10 cellular contexts compared by ENCODE assay signal in genomic region chr11:45252134-45252856, GRCh38. TPM values are rescaled to one million over a fixed set of nuclear protein-coding genes. Genes with fewer than 3 reads are reported as not detected.
DNase-seq lines count a peak whose midpoint lies in the region; ATAC-seq, FAIRE-seq and TF ChIP-seq lines count a peak whose summit lies in the region.
"Had no signal": no experiment of that assay in that cellular context is flagged by ENCODE, and none has a peak within 500 bp of the region (broad histone marks: within the 10 kb centered on the region; RNA-seq: fewer than 3 reads in every experiment).

No MANE protein-coding gene starts in this region.

- H3K4me3 Mint-ChIP-seq in osteocyte (ENCODE audit: unreplicated experiment) = no peak overlapping the region
- H3K4me3 Mint-ChIP-seq: naive thymus-derived CD8-positive, alpha-beta T cell; T-helper 1 cell treated with Interleukin-12 subunit alpha and Interleukin-12 subunit beta and Interleukin-4 antibody, amounts not matched to agents 30 μg/mL and 1 μg/mL, for 36 hours had no signal

- DNase-seq in ELR (ENCODE audit: low read depth) (peak; percentile 37), erythroblast (lab: John Stamatoyannopoulos, UW) (peak; percentile 38 to 60), osteocyte (ENCODE audit: extremely low spot score, unreplicated experiment) (no peak), frontal cortex (ENCODE audit: low spot score in 2 of 2) (no peak)

- peak; percentile 69 for TF ChIP-seq CTCF in osteocyte (IDR thresholded peaks at IDR 0.05)

- H3K27ac Mint-ChIP-seq in osteocyte (ENCODE audit: unreplicated experiment) = no peak overlapping the region
- H3K27ac Mint-ChIP-seq: naive thymus-derived CD8-positive, alpha-beta T cell; T-helper 1 cell treated with Interleukin-12 subunit alpha and Interleukin-12 subunit beta and Interleukin-4 antibody, amounts not matched to agents 30 μg/mL and 1 μg/mL, for 36 hours had no signal

- no peak for TF ChIP-seq POLR2A in erythroblast (IDR thresholded peaks at IDR 0.05; ENCODE audit: low read length)

- peaks cover 6% of the 10 kb centered on the region for H3K4me1 Mint-ChIP-seq in osteocyte (ENCODE audit: unreplicated experiment)
- H3K4me1 Mint-ChIP-seq: naive thymus-derived CD8-positive, alpha-beta T cell had no signal

- H3K27me3 Mint-ChIP-seq in osteocyte (ENCODE audit: unreplicated experiment) = peaks cover 17% of the 10 kb centered on the region

- no peaks in the 10 kb centered on the region for H3K9me3 Mint-ChIP-seq in osteocyte (ENCODE audit: unreplicated experiment)
- H3K9me3 Mint-ChIP-seq: naive thymus-derived CD8-positive, alpha-beta T cell; T-helper 1 cell treated with Interleukin-12 subunit alpha and Interleukin-12 subunit beta and Interleukin-4 antibody, amounts not matched to agents 30 μg/mL and 1 μg/mL, for 36 hours had no signal

- no peak for FAIRE-seq in frontal cortex (lab: Jason Lieb, UNC)

- peak; percentile 60 for ATAC-seq in HG02981 (IDR thresholded peaks at IDR 0.05; ENCODE audit: unreplicated experiment)
- ATAC-seq in SK-N-SH treated with all-trans-retinoic acid at 6 μM for 48 hours = peak; percentile 90
- ATAC-seq in HG02610 (IDR thresholded peaks at IDR 0.05; ENCODE audit: unreplicated experiment) = no peak
- ATAC-seq in HG02973 (IDR thresholded peaks at IDR 0.05; ENCODE audit: unreplicated experiment) = no peak
- ATAC-seq: naive thymus-derived CD8-positive, alpha-beta T cell had no signal

- no peaks in the 10 kb centered on the region for H3K36me3 Mint-ChIP-seq in osteocyte (ENCODE audit: unreplicated experiment)
- H3K36me3 Mint-ChIP-seq: naive thymus-derived CD8-positive, alpha-beta T cell had no signal

TF ChIP-seq in SK-N-SH treated with all-trans-retinoic acid at 6 μM for 48 hours, 23 proteins besides CTCF, POLR2A, EP300 and RAD21:
- TF ChIP-seq ZNF565 (CRISPR knock-in tag; conservative IDR thresholded peaks at IDR 0.05; ENCODE audit: low read depth) (no peak), ZNF70 (CRISPR knock-in tag; IDR thresholded peaks at IDR 0.05) (no peak), CREB5 (CRISPR knock-in tag; IDR thresholded peaks at IDR 0.05; ENCODE audit: low read depth) (no peak), PPARA (CRISPR knock-in tag; IDR thresholded peaks at IDR 0.05; ENCODE audit: borderline replicate concordance) (no peak), TSHZ2 (CRISPR knock-in tag; IDR thresholded peaks at IDR 0.05) (no peak), ISL1 (CRISPR knock-in tag; IDR thresholded peaks at IDR 0.05) (no peak), GLIS3 (CRISPR knock-in tag; IDR thresholded peaks at IDR 0.05) (no peak), SNAI2 (CRISPR knock-in tag; IDR thresholded peaks at IDR 0.05) (no peak), ARNTL (CRISPR knock-in tag; IDR thresholded peaks at IDR 0.05; ENCODE audit: borderline replicate concordance, low read depth) (no peak)

RNA-seq across cellular contexts. Expression of gene SYT13, which starts 33.8 kb away (rescaled TPM):
- total RNA-seq in osteocyte = 0.13 TPM in 1 of 2 replicates, not detected in the other
- 191 TPM for total RNA-seq in frontal cortex
- total RNA-seq: naive thymus-derived CD8-positive, alpha-beta T cell had no signal

Comparison
In these comparisons a context has a peak if more than half of its experiments do, and no peak if none do; other contexts are left out.
1. DNase-seq: peak in ELR (single experiment) and erythroblast (2 of 2); none in osteocyte (single experiment) and frontal cortex (0 of 2).
2. ATAC-seq: peak in HG02981 (single experiment) and SK-N-SH treated with all-trans-retinoic acid at 6 μM for 48 hours (single experiment); none in HG02610 (single experiment) and HG02973 (single experiment).
3. RNA of gene SYT13, which starts 33.8 kb away (total RNA-seq): 191 TPM in frontal cortex (single experiment); 0.13 TPM in osteocyte; every median in the first group is over 100 times any median in the second.